ENCODE assay signal across 15 cellular contexts in genomic region chr4:3801931-3802550, GRCh38. TPM values are rescaled to one million over a fixed set of nuclear protein-coding genes. Genes with fewer than 3 reads are reported as not detected.
DNase-seq lines count a peak whose midpoint lies in the region; ATAC-seq, FAIRE-seq and TF ChIP-seq lines count a peak whose summit lies in the region.
"Had no signal": no experiment of that assay in that cellular context is flagged by ENCODE, and none has a peak within 500 bp of the region (broad histone marks: within the 10 kb centered on the region; RNA-seq: fewer than 3 reads in every experiment).

No MANE protein-coding gene starts in this region.

- TF ChIP-seq CTCF in kidney (IDR thresholded peaks at IDR 0.05; ENCODE audit: borderline replicate concordance, extremely low read depth, insufficient read depth): no peak

- H3K27ac ChIP-seq in kidney (ENCODE audit: low read depth in 2 of 2, low read length in 2 of 2): no peak overlapping the region
- H3K27ac ChIP-seq: KMS-11 had no signal

- in situ Hi-C loops in G401 (cut with HindIII; ENCODE audit: low sequenced_read_pairs): no loop called here

- no peak overlapping the region for H3K4me3 ChIP-seq in kidney (ENCODE audit: low read length in 2 of 2)

- ATAC-seq in esophagus mucosa: no peak
- ATAC-seq: T-helper 17 cell had no signal

- no peak overlapping the region for H3K9ac ChIP-seq in kidney (ENCODE audit: low read length in 2 of 2)
- H3K9ac ChIP-seq: KMS-11 had no signal

- H3K4me1 ChIP-seq in kidney (ENCODE audit: control insufficient read depth in 1 of 2, insufficient read depth in 1 of 2, low read depth in 1 of 2, low read length in 2 of 2): no peaks in the 10 kb centered on the region

- no peak for FAIRE-seq in kidney (lab: Jason Lieb, UNC)

- H3K36me3 ChIP-seq in kidney (ENCODE audit: control insufficient read depth in 1 of 2, insufficient read depth in 2 of 2, low read length in 2 of 2): no peaks in the 10 kb centered on the region

- intact Hi-C loops in kidney (cut with DNase I): no loop called here

- DNase-seq in NCI-H524 (lab: John Stamatoyannopoulos, UW) (peak; percentile 37 to 72), NCI-H524 treated with DMSO at 0.1 percent for 48 hours (lab: John Stamatoyannopoulos, UW) (no peak), G401 (ENCODE audit: low spot score) (peak; percentile 14), NCI-H345 (lab: John Stamatoyannopoulos, UW) (peak; percentile 81), kidney (peak; percentile 55), MV-4-11 (lab: John Stamatoyannopoulos, UW) (no peak), occipital lobe (lab: John Stamatoyannopoulos, UW) (no peak)
- DNase-seq: ACHN; CD4-positive, alpha-beta T cell; H9; NCI-H2029; NCI-H446 treated with DMSO at 0.1 percent for 48 hours; T-helper 17 cell had no signal

- no peaks in the 10 kb centered on the region for H3K9me3 ChIP-seq in kidney (ENCODE audit: control insufficient read depth in 1 of 2, low read length in 2 of 2)

RNA-seq across cellular contexts. Expression of gene ADRA2C, which starts 35.9 kb away (rescaled TPM):
- 7.9 and 11.7 TPM in 2 replicates for total RNA-seq in G401 (2014; rRNA removed; shearing (Covaris generic))
- total RNA-seq in kidney (36.2 TPM), esophagus mucosa (0.60 TPM), occipital lobe (2.2 TPM)
- polyA plus RNA-seq in kidney (ENCODE audit: insufficient read depth, low read depth, low replicate concordance): 21.9 TPM
- total RNA-seq: CD4-positive, alpha-beta T cell; T-helper 17 cell had no signal

Comparison
In these comparisons a context has a peak if more than half of its experiments do, and no peak if none do; other contexts are left out.
1. DNase-seq: peak in NCI-H524 (2 of 2), G401 (single experiment), NCI-H345 (single experiment) and kidney (single experiment); none in NCI-H524 treated with DMSO at 0.1 percent for 48 hours (single experiment), MV-4-11 (single experiment) and occipital lobe (single experiment).